In the genomic region with DNA sequence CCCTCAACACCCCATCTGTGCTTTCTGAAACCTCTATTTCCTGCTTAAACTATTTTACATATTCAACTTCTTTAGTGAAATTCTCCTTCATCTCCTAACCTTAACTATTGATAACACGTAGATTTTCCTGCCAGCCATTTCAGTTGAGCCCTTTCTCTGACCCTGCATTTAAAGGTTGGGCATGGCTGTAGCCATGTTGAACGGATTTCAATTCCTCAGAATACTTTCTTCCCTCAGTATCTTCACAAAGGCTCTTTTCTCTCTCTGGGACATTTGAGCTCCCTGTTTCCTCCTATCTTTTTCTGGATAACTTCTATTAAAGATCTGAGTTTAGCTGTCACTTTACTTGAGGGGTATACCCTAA, we compare ENCODE assay signal across 8 cellular contexts. TPM values are rescaled to one million over a fixed set of nuclear protein-coding genes. Genes with fewer than 3 reads are reported as not detected.
DNase-seq lines count a peak whose midpoint lies in the region; ATAC-seq, FAIRE-seq and TF ChIP-seq lines count a peak whose summit lies in the region.

No MANE protein-coding gene starts in this region.

- TF ChIP-seq POLR2A in heart left ventricle (IDR thresholded peaks at IDR 0.05) (no peak), GM12878 (IDR thresholded peaks at IDR 0.05; ENCODE audit: low read depth, low read length) (no peak), vagina (IDR thresholded peaks at IDR 0.05) (no peak)

- H3K27ac ChIP-seq in heart left ventricle (no peak overlapping the region), GM12878 (ENCODE audit: control insufficient read depth, insufficient read depth) (peak overlapping the region; percentile 84; the same call in 1 of the 2 replicates), mesendoderm (ENCODE audit: low read depth, low read length) (no peak overlapping the region), vagina (peak overlapping the region; percentile 85)

- H3K4me1 ChIP-seq in heart left ventricle (peaks cover 4 to 47% (median 25%) of the 10 kb centered on the region in 12 donors), GM12878 (ENCODE audit: control insufficient read depth, insufficient read depth, low read length) (peaks cover 7% of the 10 kb centered on the region), mesendoderm (ENCODE audit: control insufficient read depth, low read depth, low read length) (peaks cover 6% of the 10 kb centered on the region), vagina (peaks cover 28% of the 10 kb centered on the region)

- no peak overlapping the region for H3K18ac ChIP-seq in mesendoderm (ENCODE audit: low read length)

- H3K79me2 ChIP-seq in GM12878 (ENCODE audit: control insufficient read depth, insufficient read depth, low read length), result peaks cover 67% of the 10 kb centered on the region
- H3K79me2 ChIP-seq in mesendoderm (ENCODE audit: control insufficient read depth, insufficient read depth, low read length), result peaks cover 49% of the 10 kb centered on the region

- SMC1A ChIA-PET in GM12878 (lab: Charles Lee; ENCODE audit: uncharacterized antibody, unreplicated experiment), result interaction anchor here (0.7 to 2.0 kb wide), 9 partner anchors 24 to 199 kb away, joined by 3 to 10 read pairs (median 4); partner anchors contain the start of gene GXYLT1

- H2AK5ac ChIP-seq in mesendoderm (ENCODE audit: low read length), result no peak overlapping the region

- BruUV-seq in GM12878 (replicated peaks; lab: Mats Ljungman, UMichigan), result no TSS peak

- CTCF ChIA-PET in GM12878 (lab: Yijun Ruan, JAX), result interaction anchor here (0.7 to 2.0 kb wide), 7 partner anchors 12 to 210 kb away, joined by 3 to 7 read pairs (median 4); no protein-coding TSS in a partner anchor

- POLR2A ChIA-PET in GM12878 (lab: Charles Lee), result interaction anchor here (1.9 kb wide), 1 partner anchor 182 kb away, joined by 8 read pairs; the partner anchor contains the start of gene GXYLT1

- RAD21 ChIA-PET in GM12878 (lab: Charles Lee; ENCODE audit: unreplicated experiment), result interaction anchor here (0.7 to 2.8 kb wide), 3 partner anchors 28 to 202 kb away, joined by 3 to 9 read pairs (median 6); no protein-coding TSS in a partner anchor

- H2BK120ac ChIP-seq in mesendoderm (ENCODE audit: low read depth, low read length), result no peak overlapping the region

- H3K27me3 ChIP-seq in heart left ventricle (no peaks in the 10 kb centered on the region), GM12878 (replicated peaks in 1 of 2; ENCODE audit: control insufficient read depth in 2 of 2, insufficient read depth in 2 of 2, low read length in 1 of 2) (no peaks in the 10 kb centered on the region), mesendoderm (ENCODE audit: insufficient read depth, low read length, poor library complexity) (no peaks in the 10 kb centered on the region), vagina (no peaks in the 10 kb centered on the region)

- TF ChIP-seq CTCF in heart left ventricle (IDR thresholded peaks at IDR 0.05) (no peak), GM12878 (IDR thresholded peaks at IDR 0.05 in 2 of 3, conservative IDR thresholded peaks at IDR 0.05 in 1 of 3; ENCODE audit: control insufficient read depth in 2 of 3, extremely low read depth in 1 of 3, insufficient read depth in 1 of 3, low read depth in 3 of 3, low read length in 3 of 3) (no peak), vagina (IDR thresholded peaks at IDR 0.05) (no peak)

- no peak overlapping the region for H3K23ac ChIP-seq in mesendoderm (ENCODE audit: low read length)

- no peak overlapping the region for H2AFZ ChIP-seq in GM12878 (ENCODE audit: control insufficient read depth, low read depth, low read length)

- H3K56ac ChIP-seq in mesendoderm (ENCODE audit: low read length), result peak overlapping the region; percentile 87

- no peak overlapping the region for H3K4ac ChIP-seq in mesendoderm (ENCODE audit: low read depth, low read length)

- in situ Hi-C loops in GM12878 (cut with MboI), result loop anchor here (5.0 kb wide), 1 partner anchor 195 kb away; no protein-coding TSS in a partner anchor

- H3K4me2 ChIP-seq in GM12878 (ENCODE audit: control insufficient read depth, insufficient read depth), result peak overlapping the region; percentile 91
- peak overlapping the region; percentile 90 for H3K4me2 ChIP-seq in mesendoderm (ENCODE audit: low read length)

- no peaks in the 10 kb centered on the region for H4K20me1 ChIP-seq in GM12878 (ENCODE audit: control insufficient read depth, insufficient read depth)

- H2BK15ac ChIP-seq in mesendoderm (replicated peaks; ENCODE audit: low read depth), result no peak overlapping the region

- H4K8ac ChIP-seq in mesendoderm (ENCODE audit: low read depth, low read length), result no peak overlapping the region

- H3K79me1 ChIP-seq in mesendoderm (ENCODE audit: low read length), result peaks cover 10% of the 10 kb centered on the region

- no peak for TF ChIP-seq RAD21 in GM12878 (IDR thresholded peaks at IDR 0.05; ENCODE audit: insufficient read depth, low read depth, low read length)

- TF ChIP-seq EP300 in GM12878 (IDR thresholded peaks at IDR 0.05; ENCODE audit: borderline replicate concordance in 1 of 2, control insufficient read depth in 1 of 2, low read depth in 2 of 2, low read length in 2 of 2), result no peak

- H3K4me3 ChIP-seq in heart left ventricle (peak overlapping the region; percentile 47 to 96 (median 76)), GM12878 (peak overlapping the region; percentile 97), mesendoderm (ENCODE audit: low read length) (no peak overlapping the region), vagina (peak overlapping the region; percentile 68 to 72)

- H3K9me3 ChIP-seq in heart left ventricle (no peaks in the 10 kb centered on the region), GM12878 (replicated peaks; ENCODE audit: control insufficient read depth, insufficient read depth, low read length) (no peaks in the 10 kb centered on the region), vagina (no peaks in the 10 kb centered on the region)

- ATAC-seq in heart left ventricle (no peak), left cardiac atrium (no peak), GM12878 (no peak), HG03342 (IDR thresholded peaks at IDR 0.05; ENCODE audit: unreplicated experiment) (no peak)

- H3K9ac ChIP-seq in GM12878 (ENCODE audit: control insufficient read depth, insufficient read depth, low read length) (peak overlapping the region; percentile 93), mesendoderm (ENCODE audit: low read length) (peak overlapping the region; percentile 87)

- no peak overlapping the region for H2BK5ac ChIP-seq in mesendoderm (ENCODE audit: low read length)

- H4K5ac ChIP-seq in mesendoderm (ENCODE audit: low read length), result no peak overlapping the region

- DNase-seq in heart left ventricle (no peak), left cardiac atrium (no peak), GM12878 (ENCODE audit: low read depth, low spot score) (no peak), mesendoderm (no peak), vagina (ENCODE audit: extremely low spot score in 2 of 2) (no peak), NOMO-1 treated with dmso at 0.1 percent for 144 hours (lab: John Stamatoyannopoulos, UW; ENCODE audit: unreplicated experiment) (no peak), HuH-7.5 (ENCODE audit: low spot score) (no peak)

- H3K36me3 ChIP-seq in heart left ventricle (peaks cover 0 to 16% (median 11%) of the 10 kb centered on the region in 9 donors), GM12878 (ENCODE audit: control insufficient read depth in 2 of 2, insufficient read depth in 2 of 2, low read length in 1 of 2) (no peaks in the 10 kb centered on the region), mesendoderm (ENCODE audit: control insufficient read depth, insufficient read depth, low read length) (no peaks in the 10 kb centered on the region), vagina (no peaks in the 10 kb centered on the region)

- intact Hi-C loops in heart left ventricle (cut with DNase I), result loop anchor here in 9 of 10 donors (2.0 to 10.0 kb wide), 5 partner anchors 88 to 196 kb away; partner anchors contain the start of genes YAF2 (in 7 of the 9) and GXYLT1 (in 3 of the 9)
- intact Hi-C loops in left cardiac atrium (cut with DNase I), result loop anchor here (5.0 to 10.0 kb wide), 2 partner anchors 92 to 195 kb away; partner anchors contain the start of gene YAF2 (in 1 of the 2)
- intact Hi-C loops in GM12878 (cut with micrococcal nuclease; ENCODE audit: unreplicated experiment), result loop anchor here (5.0 kb wide), 1 partner anchor 185 kb away; the partner anchor contains the start of gene GXYLT1
- intact Hi-C loops in vagina (cut with DNase I), result loop anchor here (10.0 kb wide), 1 partner anchor 92 kb away; the partner anchor contains the start of gene YAF2

- no peak for FAIRE-seq in GM12878 (lab: Jason Lieb, UNC)

- 56 to 71% (median 66%) methylated on average over 2 of the region's 2 CpGs for WGBS in heart left ventricle, 4 donors
- 0% methylated on average over 2 of the region's 2 CpGs for WGBS in GM12878 (ENCODE audit: insufficient coverage, insufficient replicate concordance, low lambda C conversion rate, missing lambda C conversion rate)
- no CpG with 5 or more reads among the region's 2 CpGs for WGBS in mesendoderm (ENCODE audit: extremely low coverage, insufficient coverage, low lambda C conversion rate)

RNA-seq across cellular contexts. Expression of gene PPHLN1, which starts 1.2 kb away (rescaled TPM):
- total RNA-seq in heart left ventricle, result 10 to 100 TPM; 25.5 to 41.1 (median 35.6) TPM
- polyA plus RNA-seq in heart left ventricle, result 10 to 100 TPM; 21.4 to 35.6 TPM
- 10 to 100 TPM; 24.6 to 37.5 TPM for total RNA-seq in left cardiac atrium
- 276 and 279 TPM in 2 replicates for total RNA-seq in GM12878 (2013; cell fraction: nucleolus; rRNA removed)
- total RNA-seq in GM12878 (2014; rRNA removed), result 73.7 and 85.3 TPM in 2 replicates
- total RNA-seq in GM12878 (2014; rRNA removed; fragmentation: Illumina TruSeq; extraction: Trizol), result 87.8 and 91.2 TPM in 2 replicates
- 68.2 and 73.6 TPM in 2 replicates for total RNA-seq in GM12878 (2021)
- polyA plus RNA-seq in GM12878 (2011; ENCODE audit: low read depth), result 51.4 TPM
- 93.0 and 124 TPM in 2 replicates for polyA plus RNA-seq in GM12878 (2011; rRNA removed)
- polyA plus RNA-seq in GM12878 (2011; cell fraction: cytosol; rRNA removed), result 32.0 and 34.9 TPM in 2 replicates
- 99.6 and 125 TPM in 2 replicates for polyA plus RNA-seq in GM12878 (2011; cell fraction: nucleus; rRNA removed)
- 55.7 and 56.8 TPM in 2 replicates for polyA plus RNA-seq in GM12878 (2012)
- 104 and 122 TPM in 2 replicates for polyA plus RNA-seq in GM12878 (2014; fragmentation: Illumina TruSeq; extraction: Trizol)
- 100 to 1,000 TPM; 117 TPM for polyA plus RNA-seq in GM12878 (2014; fragmentation: Nextera tagmentation; extraction: Ambion mirVana)
- 74.7 and 76.8 TPM in 2 replicates for polyA plus RNA-seq in GM12878 (2014; rRNA removed)
- 10 to 100 TPM; 91.0 to 97.6 TPM for polyA plus RNA-seq in GM12878 (2016; fragmentation: Nextera tagmentation; extraction: Ambion mirVana)
- polyA minus RNA-seq in GM12878 (2011; rRNA and poly(A)+ RNA removed), result 43.7 and 61.2 TPM in 2 replicates
- 18.3 and 22.6 TPM in 2 replicates for polyA minus RNA-seq in GM12878 (2011; cell fraction: cytosol; rRNA and poly(A)+ RNA removed)
- 47.0 and 101 TPM in 2 replicates for polyA minus RNA-seq in GM12878 (2011; cell fraction: nucleus; rRNA and poly(A)+ RNA removed)
- 73.7 TPM for polyA plus RNA-seq in mesendoderm (2013, experiment 1 of 2)
- 72.8 TPM for polyA plus RNA-seq in mesendoderm (2013, experiment 2 of 2)
- 47.9 TPM for total RNA-seq in vagina

RNA-seq across cellular contexts. Expression of gene ZCRB1, which starts 1.3 kb away (rescaled TPM):
- 10 to 100 TPM; 30.8 to 69.0 (median 56.2) TPM for total RNA-seq in heart left ventricle
- 10 to 100 TPM; 28.1 to 41.2 TPM for polyA plus RNA-seq in heart left ventricle
- 10 to 100 TPM; 46.6 to 51.8 TPM for total RNA-seq in left cardiac atrium
- 19.6 and 20.4 TPM in 2 replicates for total RNA-seq in GM12878 (2013; cell fraction: nucleolus; rRNA removed)
- total RNA-seq in GM12878 (2014; rRNA removed), result 44.0 and 46.4 TPM in 2 replicates
- 80.5 and 87.0 TPM in 2 replicates for total RNA-seq in GM12878 (2014; rRNA removed; fragmentation: Illumina TruSeq; extraction: Trizol)
- 58.4 and 65.4 TPM in 2 replicates for total RNA-seq in GM12878 (2021)
- polyA plus RNA-seq in GM12878 (2011; ENCODE audit: low read depth), result 21.6 TPM
- polyA plus RNA-seq in GM12878 (2011; rRNA removed), result 49.9 and 76.4 TPM in 2 replicates
- 16.7 and 31.2 TPM in 2 replicates for polyA plus RNA-seq in GM12878 (2011; cell fraction: cytosol; rRNA removed)
- 17.5 and 26.0 TPM in 2 replicates for polyA plus RNA-seq in GM12878 (2011; cell fraction: nucleus; rRNA removed)
- polyA plus RNA-seq in GM12878 (2012), result 58.5 and 80.5 TPM in 2 replicates
- polyA plus RNA-seq in GM12878 (2014; fragmentation: Illumina TruSeq; extraction: Trizol), result 127 and 163 TPM in 2 replicates
- 100 to 1,000 TPM in 1 of 2 experiments, 10 to 100 TPM in 1; 90.1 to 102 TPM for polyA plus RNA-seq in GM12878 (2014; fragmentation: Nextera tagmentation; extraction: Ambion mirVana)
- 35.3 and 43.3 TPM in 2 replicates for polyA plus RNA-seq in GM12878 (2014; rRNA removed)
- 100 to 1,000 TPM; 171 to 178 TPM for polyA plus RNA-seq in GM12878 (2016; fragmentation: Nextera tagmentation; extraction: Ambion mirVana)
- polyA minus RNA-seq in GM12878 (2011; rRNA and poly(A)+ RNA removed), result 17.6 and 22.3 TPM in 2 replicates
- 12.7 and 18.6 TPM in 2 replicates for polyA minus RNA-seq in GM12878 (2011; cell fraction: cytosol; rRNA and poly(A)+ RNA removed)
- polyA minus RNA-seq in GM12878 (2011; cell fraction: nucleus; rRNA and poly(A)+ RNA removed), result 21.4 and 24.2 TPM in 2 replicates
- 91.2 TPM for polyA plus RNA-seq in mesendoderm (2013, experiment 1 of 2)
- polyA plus RNA-seq in mesendoderm (2013, experiment 2 of 2), result 88.5 TPM
- 36.3 TPM for total RNA-seq in vagina

Comparison
In these comparisons a context has a peak if more than half of its experiments do, and no peak if none do; other contexts are left out.
1. H3K27ac ChIP-seq: peak in GM12878 (single experiment) and vagina (single experiment); none in heart left ventricle (0 of 12) and mesendoderm (single experiment).